In the genomic region with DNA sequence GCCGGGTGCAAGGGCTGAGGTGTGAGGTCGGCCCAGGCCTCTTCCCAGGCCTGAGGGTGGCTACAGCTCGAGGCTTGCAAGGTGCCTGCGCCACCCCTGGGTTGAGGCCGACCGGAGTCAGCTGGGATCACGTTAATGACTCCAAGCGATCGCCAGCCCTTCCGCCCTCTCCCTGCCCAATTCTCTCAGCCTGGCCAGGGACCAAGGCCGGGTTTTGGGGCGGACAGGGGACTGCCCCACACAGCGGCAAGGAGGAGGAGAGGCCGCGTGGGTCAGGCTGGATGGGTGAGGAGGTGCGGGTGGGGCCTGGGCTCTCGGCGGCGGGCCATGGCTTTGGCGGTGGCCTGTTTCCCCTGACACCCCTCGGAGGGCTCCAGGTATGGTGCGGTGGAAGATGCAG, we compare ENCODE assay signal across 1 cellular context.
TF ChIP-seq lines count a peak whose summit lies in the region.

No MANE protein-coding gene starts in this region.

TF ChIP-seq in HEK293, 187 proteins besides CTCF, POLR2A, EP300 and RAD21 (continued from another document):
- TF ChIP-seq, protein P1, sequence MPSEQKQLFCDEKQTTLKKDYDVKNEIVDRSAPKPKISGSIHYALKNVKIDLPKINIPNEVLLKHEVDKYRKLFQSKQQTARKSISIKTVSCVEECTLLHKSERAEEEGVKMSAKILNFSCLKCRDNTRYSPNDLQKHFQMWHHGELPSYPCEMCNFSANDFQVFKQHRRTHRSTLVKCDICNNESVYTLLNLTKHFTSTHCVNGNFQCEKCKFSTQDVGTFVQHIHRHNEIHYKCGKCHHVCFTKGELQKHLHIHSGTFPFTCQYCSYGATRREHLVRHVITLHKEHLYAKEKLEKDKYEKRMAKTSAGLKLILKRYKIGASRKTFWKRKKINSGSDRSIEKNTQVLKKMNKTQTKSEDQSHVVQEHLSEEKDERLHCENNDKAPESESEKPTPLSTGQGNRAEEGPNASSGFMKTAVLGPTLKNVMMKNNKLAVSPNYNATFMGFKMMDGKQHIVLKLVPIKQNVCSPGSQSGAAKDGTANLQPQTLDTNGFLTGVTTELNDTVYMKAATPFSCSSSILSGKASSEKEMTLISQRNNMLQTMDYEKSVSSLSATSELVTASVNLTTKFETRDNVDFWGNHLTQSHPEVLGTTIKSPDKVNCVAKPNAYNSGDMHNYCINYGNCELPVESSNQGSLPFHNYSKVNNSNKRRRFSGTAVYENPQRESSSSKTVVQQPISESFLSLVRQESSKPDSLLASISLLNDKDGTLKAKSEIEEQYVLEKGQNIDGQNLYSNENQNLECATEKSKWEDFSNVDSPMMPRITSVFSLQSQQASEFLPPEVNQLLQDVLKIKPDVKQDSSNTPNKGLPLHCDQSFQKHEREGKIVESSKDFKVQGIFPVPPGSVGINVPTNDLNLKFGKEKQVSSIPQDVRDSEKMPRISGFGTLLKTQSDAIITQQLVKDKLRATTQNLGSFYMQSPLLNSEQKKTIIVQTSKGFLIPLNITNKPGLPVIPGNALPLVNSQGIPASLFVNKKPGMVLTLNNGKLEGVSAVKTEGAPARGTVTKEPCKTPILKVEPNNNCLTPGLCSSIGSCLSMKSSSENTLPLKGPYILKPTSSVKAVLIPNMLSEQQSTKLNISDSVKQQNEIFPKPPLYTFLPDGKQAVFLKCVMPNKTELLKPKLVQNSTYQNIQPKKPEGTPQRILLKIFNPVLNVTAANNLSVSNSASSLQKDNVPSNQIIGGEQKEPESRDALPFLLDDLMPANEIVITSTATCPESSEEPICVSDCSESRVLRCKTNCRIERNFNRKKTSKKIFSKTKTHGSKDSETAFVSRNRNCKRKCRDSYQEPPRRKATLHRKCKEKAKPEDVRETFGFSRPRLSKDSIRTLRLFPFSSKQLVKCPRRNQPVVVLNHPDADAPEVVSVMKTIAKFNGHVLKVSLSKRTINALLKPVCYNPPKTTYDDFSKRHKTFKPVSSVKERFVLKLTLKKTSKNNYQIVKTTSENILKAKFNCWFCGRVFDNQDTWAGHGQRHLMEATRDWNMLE (tag by site-specific recombination; conservative IDR thresholded peaks at IDR 0.05; ENCODE audit: low read depth) = no peak
- TF ChIP-seq ZBTB8A (tag by site-specific recombination; IDR thresholded peaks at IDR 0.05) (peak; percentile 72), ZBTB48 (tag by site-specific recombination; IDR thresholded peaks at IDR 0.05) (no peak), ZNF223 (tag by site-specific recombination; IDR thresholded peaks at IDR 0.05) (peak; percentile 16; the same call in 1 of the 2 replicates), ZNF449 (tag by site-specific recombination; IDR thresholded peaks at IDR 0.05) (no peak), KLF1 (tag by site-specific recombination; IDR thresholded peaks at IDR 0.05) (peak; percentile 85)
- TF ChIP-seq, protein P2, sequence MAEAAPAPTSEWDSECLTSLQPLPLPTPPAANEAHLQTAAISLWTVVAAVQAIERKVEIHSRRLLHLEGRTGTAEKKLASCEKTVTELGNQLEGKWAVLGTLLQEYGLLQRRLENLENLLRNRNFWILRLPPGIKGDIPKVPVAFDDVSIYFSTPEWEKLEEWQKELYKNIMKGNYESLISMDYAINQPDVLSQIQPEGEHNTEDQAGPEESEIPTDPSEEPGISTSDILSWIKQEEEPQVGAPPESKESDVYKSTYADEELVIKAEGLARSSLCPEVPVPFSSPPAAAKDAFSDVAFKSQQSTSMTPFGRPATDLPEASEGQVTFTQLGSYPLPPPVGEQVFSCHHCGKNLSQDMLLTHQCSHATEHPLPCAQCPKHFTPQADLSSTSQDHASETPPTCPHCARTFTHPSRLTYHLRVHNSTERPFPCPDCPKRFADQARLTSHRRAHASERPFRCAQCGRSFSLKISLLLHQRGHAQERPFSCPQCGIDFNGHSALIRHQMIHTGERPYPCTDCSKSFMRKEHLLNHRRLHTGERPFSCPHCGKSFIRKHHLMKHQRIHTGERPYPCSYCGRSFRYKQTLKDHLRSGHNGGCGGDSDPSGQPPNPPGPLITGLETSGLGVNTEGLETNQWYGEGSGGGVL (tag by site-specific recombination; IDR thresholded peaks at IDR 0.05) = no peak
